ENCODE assay signal across 20 cellular contexts in the genomic region with DNA sequence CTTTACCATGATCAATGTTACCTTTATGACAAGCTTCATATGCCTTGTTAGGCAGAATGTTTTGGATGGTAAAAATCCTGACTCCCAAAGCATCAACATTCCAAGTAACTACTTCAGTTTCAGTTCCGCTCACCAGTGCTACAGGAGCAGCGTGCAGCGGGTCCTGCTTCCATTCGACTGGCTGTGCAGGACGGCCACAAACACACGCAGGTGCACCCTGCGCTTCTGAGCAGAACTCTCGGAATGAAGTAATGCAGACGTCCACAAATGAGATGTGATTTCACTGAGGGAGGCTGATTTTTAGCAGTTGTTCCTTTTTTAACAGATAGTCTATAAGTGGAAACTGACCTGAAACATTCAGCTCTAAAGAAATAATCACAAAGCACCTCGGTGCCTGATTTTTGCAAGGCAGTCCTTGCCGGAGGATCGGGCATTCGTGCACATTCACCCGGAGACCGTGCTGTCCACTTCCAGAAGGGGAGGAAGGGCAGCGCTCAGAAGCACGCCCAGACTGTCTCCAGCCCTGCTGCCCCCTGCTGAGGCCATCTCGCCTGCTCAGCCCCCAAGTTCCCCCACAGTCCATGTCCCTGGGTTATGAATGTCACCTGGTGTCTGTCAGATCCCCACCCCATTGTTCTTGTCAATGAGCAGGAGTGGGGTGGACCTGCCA.
DNase-seq lines count a peak whose midpoint lies in the region; FAIRE-seq and TF ChIP-seq lines count a peak whose summit lies in the region.
"Had no signal": no experiment of that assay in that cellular context is flagged by ENCODE, and none has a peak within 500 bp of the region (broad histone marks: within the 10 kb centered on the region; RNA-seq: fewer than 3 reads in every experiment).

No MANE protein-coding gene starts in this region.

- no peak overlapping the region for H2BK120ac ChIP-seq in H9 (ENCODE audit: low read depth, low read length, poor library complexity, severe bottlenecking)

- no peak overlapping the region for H4K91ac ChIP-seq in H9 (ENCODE audit: insufficient read length, low read depth, low read length)

- no peaks in the 10 kb centered on the region for H3K9me3 ChIP-seq in H9 (ENCODE audit: control insufficient read depth, low read depth, low read length)
- H3K9me3 ChIP-seq: ascending aorta, heart right ventricle, SK-N-SH, tibial nerve had no signal

- H3K4me1 ChIP-seq in H9 (ENCODE audit: insufficient read depth, low read length): no peaks in the 10 kb centered on the region

- no peak overlapping the region for H3K23ac ChIP-seq in H9 (ENCODE audit: insufficient read length, low read depth, low read length)

- no peaks in the 10 kb centered on the region for H4K20me1 ChIP-seq in H9 (ENCODE audit: control insufficient read depth, insufficient read depth, insufficient read length)

- no peak overlapping the region for H2BK5ac ChIP-seq in H9 (ENCODE audit: insufficient read length, low read length)

- no peak overlapping the region for H3K14ac ChIP-seq in H9 (ENCODE audit: insufficient read depth, low read length)

- in situ Hi-C loops in GM13977 (cut with MboI; ENCODE audit: low pct_unique_long_range_greater_than_20kb, low sequenced_read_pairs, unreplicated experiment): no loop called here

- DNase-seq in GM13977 (ENCODE audit: low spot score) (peak; percentile 54), H9 (no peak), posterior vena cava (ENCODE audit: low spot score) (peak; percentile 64), GM19239 (ENCODE audit: insufficient read length, low spot score) (no peak), H4 (ENCODE audit: low spot score) (no peak), NCI-H1105 treated with DMSO at 0.1 percent for 48 hours (lab: John Stamatoyannopoulos, UW) (no peak)
- DNase-seq: activated CD4-positive, CD25-positive, alpha-beta regulatory T cell treated with anti-CD3 and anti-CD28 coated beads, Interleukin-2, amount 50 U/mL, for 72 hours; cerebellar nuclear complex; effector CD8-positive, alpha-beta T cell; GDM1; heart right ventricle; NCI-H446; NK-92 treated with Interleukin-12 subunit alpha and Interleukin-12 subunit beta, amount 100 ng/mL, for 24 hours; SK-N-SH; stimulated activated naive CD4-positive, alpha-beta T cell had no signal

- no peak overlapping the region for H3K18ac ChIP-seq in H9 (ENCODE audit: insufficient read length, low read depth, low read length)

- no peak overlapping the region for H4K5ac ChIP-seq in H9 (ENCODE audit: insufficient read length, low read depth, low read length)

- H3K27ac Mint-ChIP-seq in H9: peak overlapping the region in 2 of 3 experiments; percentile 18 to 68; a peak in 3 of 7 replicates
- H3K27ac Mint-ChIP-seq: activated naive CD4-positive, alpha-beta T cell treated with anti-CD3 and anti-CD28 coated beads, Interleukin-2, amount 50 U/mL, for 24 hours had no signal

- no peaks in the 10 kb centered on the region for H3K79me2 ChIP-seq in H9 (ENCODE audit: insufficient read depth, low read length)

- no peaks in the 10 kb centered on the region for H3K27me3 Mint-ChIP-seq in H9 (ENCODE audit: low read depth)

- no peak overlapping the region for H2BK20ac ChIP-seq in H9 (ENCODE audit: low read depth, low read length, poor library complexity, severe bottlenecking)

- no peaks in the 10 kb centered on the region for H3K79me1 ChIP-seq in H9 (ENCODE audit: insufficient read depth, low read depth, low read length, poor library complexity, severe bottlenecking)

- H3K4ac ChIP-seq in H9 (ENCODE audit: low read depth, low read length): no peak overlapping the region

- intact Hi-C loops in posterior vena cava (cut with DNase I): loop anchor here in 1 of 2 donors (10.0 kb wide), 1 partner anchor 159 kb away; no protein-coding TSS in a partner anchor

- no CpG with 5 or more reads among the region's 18 CpGs for WGBS in H9 (ENCODE audit: extremely low coverage, insufficient read length, low lambda C conversion rate)

- no peak overlapping the region for H3K4me3 Mint-ChIP-seq in H9
- H3K4me3 Mint-ChIP-seq: activated naive CD4-positive, alpha-beta T cell treated with anti-CD3 and anti-CD28 coated beads, Interleukin-2, amount 50 U/mL, for 24 hours had no signal

- no peaks in the 10 kb centered on the region for H3K9me3 Mint-ChIP-seq in H9
- H3K9me3 Mint-ChIP-seq: activated naive CD4-positive, alpha-beta T cell treated with anti-CD3 and anti-CD28 coated beads, Interleukin-2, amount 50 U/mL, for 24 hours had no signal

- H3K23me2 ChIP-seq in H9 (ENCODE audit: insufficient read length, low read depth, low read length, poor library complexity, severe bottlenecking): no peaks in the 10 kb centered on the region

- H3T11ph ChIP-seq in H9 (ENCODE audit: low read length): no peak overlapping the region

- no peak overlapping the region for H3K27ac ChIP-seq in H9 (ENCODE audit: insufficient read length, low read depth, low read length)
- peak overlapping the region; percentile 6 for H3K27ac ChIP-seq in VCaP
- H3K27ac ChIP-seq: ascending aorta, heart right ventricle, tibial nerve had no signal

- H2BK12ac ChIP-seq in H9 (ENCODE audit: insufficient read length, low read depth, low read length): no peak overlapping the region

- H3K9ac ChIP-seq in H9 (ENCODE audit: extremely low read depth, insufficient read length, low read length): no peak overlapping the region
- H3K9ac ChIP-seq: SK-N-SH had no signal

- peaks cover 7 to 9% of the 10 kb centered on the region in 2 experiments for H3K4me1 Mint-ChIP-seq in H9
- H3K4me1 Mint-ChIP-seq: activated naive CD4-positive, alpha-beta T cell treated with anti-CD3 and anti-CD28 coated beads, Interleukin-2, amount 50 U/mL, for 24 hours had no signal

- H2AK5ac ChIP-seq in H9 (ENCODE audit: insufficient read length, low read length): no peak overlapping the region

- no peaks in the 10 kb centered on the region for H3K27me3 ChIP-seq in H9 (ENCODE audit: insufficient read depth, low read length)
- H3K27me3 ChIP-seq: ascending aorta, heart right ventricle, tibial nerve had no signal

- no peak overlapping the region for H2AFZ ChIP-seq in H9 (ENCODE audit: low read length)

- FAIRE-seq in GM19239 (lab: Jason Lieb, UNC): no peak
- FAIRE-seq: D721Med had no signal

- H2BK15ac ChIP-seq in H9 (ENCODE audit: low read depth, low read length): no peak overlapping the region

- TF ChIP-seq CTCF in GM13977 (IDR thresholded peaks at IDR 0.05; ENCODE audit: extremely low read depth, insufficient read depth, missing control alignments) (no peak), H9 (conservative IDR thresholded peaks at IDR 0.05) (no peak), VCaP (conservative IDR thresholded peaks at IDR 0.05) (peak; percentile 31; the same call in 1 of the 2 replicates)

- H3K56ac ChIP-seq in H9 (ENCODE audit: insufficient read length, low read depth, low read length): no peak overlapping the region

- H3K4me2 ChIP-seq in H9 (ENCODE audit: insufficient read depth, insufficient read length, low read length): no peak overlapping the region
- H3K4me2 ChIP-seq: SK-N-SH had no signal

- no peak overlapping the region for H4K8ac ChIP-seq in H9 (replicated peaks; ENCODE audit: insufficient read length, low read depth, low read length)

- H3K36me3 Mint-ChIP-seq in H9 (ENCODE audit: insufficient read depth in 1 of 3, low read depth in 3 of 3): peaks cover 32 to 42% (median 38%) of the 10 kb centered on the region in 3 experiments
- H3K36me3 Mint-ChIP-seq: activated naive CD4-positive, alpha-beta T cell treated with anti-CD3 and anti-CD28 coated beads, Interleukin-2, amount 50 U/mL, for 24 hours had no signal

Comparison
In these comparisons a context has a peak if more than half of its experiments do, and no peak if none do; other contexts are left out.
1. DNase-seq: peak in GM13977 (single experiment) and posterior vena cava (single experiment); none in H9 (single experiment), GM19239 (single experiment), H4 (single experiment) and NCI-H1105 treated with DMSO at 0.1 percent for 48 hours (single experiment).